ENCODE assay signal across 35 cellular contexts in genomic region chr5:125396462-125396861, GRCh38.
"Had no signal": no experiment of that assay in that cellular context is flagged by ENCODE, and none has a peak within 500 bp of the region (broad histone marks: within the 10 kb centered on the region; RNA-seq: fewer than 3 reads in every experiment).

No MANE protein-coding gene starts in this region.

- H3K4me3 ChIP-seq: MG63 had no signal

- DNase-seq: Karpas-422, Kasumi-1, MG63, MM.1S, MV-4-11, NCI-H1048, NCI-H1092, NCI-H1092 treated with DMSO at 0.1 percent for 48 hours, NCI-H1105, NCI-H1105 treated with DMSO at 0.1 percent for 48 hours, NCI-H1417, NCI-H1417 treated with DMSO at 0.1 percent for 48 hours, NCI-H1436, NCI-H1436 treated with DMSO at 0.1 percent for 48 hours, NCI-H146, NCI-H1694, NCI-H1694 treated with DMSO at 0.1 percent for 48 hours, NCI-H187, NCI-H187 treated with DMSO at 0.1 percent for 48 hours, NCI-H1930, NCI-H2029, NCI-H2029 treated with DMSO at 0.1 percent for 48 hours, NCI-H2081, NCI-H2081 treated with DMSO at 0.1 percent for 48 hours, NCI-H2107, NCI-H2171, NCI-H2171 treated with DMSO at 0.1 percent for 48 hours, NCI-H2227 treated with DMSO at 0.1 percent for 48 hours, NCI-H226, NCI-H345, NCI-H446, NCI-H446 treated with DMSO at 0.1 percent for 48 hours, NCI-H510A, NCI-H510A treated with DMSO at 0.1 percent for 48 hours, NCI-H524 had no signal

- H3K36me3 ChIP-seq: MG63 had no signal

- H3K27me3 ChIP-seq: MG63 had no signal
